1 cellular context compared by ENCODE assay signal in genomic region chr12:88458327-88458726, GRCh38.
TF ChIP-seq lines count a peak whose summit lies in the region.

No MANE protein-coding gene starts in this region.

TF ChIP-seq in HepG2, 621 proteins besides CTCF, POLR2A, EP300 and RAD21 (continued from another document and continues in another):
- TF ChIP-seq AFF4 (CRISPR knock-in tag; IDR thresholded peaks at IDR 0.05) (no peak), ZNF446 (CRISPR knock-in tag; IDR thresholded peaks at IDR 0.05) (no peak), ZNF230 (CRISPR knock-in tag; IDR thresholded peaks at IDR 0.05) (no peak), ZKSCAN5 (CRISPR knock-in tag; IDR thresholded peaks at IDR 0.05) (no peak), ZMYM4 (CRISPR knock-in tag; IDR thresholded peaks at IDR 0.05) (no peak), ZMAT3 (CRISPR knock-in tag; conservative IDR thresholded peaks at IDR 0.05) (no peak), ZFP1 (CRISPR knock-in tag; IDR thresholded peaks at IDR 0.05) (no peak), KLF11 (CRISPR knock-in tag; IDR thresholded peaks at IDR 0.05) (no peak), NR3C1 (CRISPR knock-in tag; IDR thresholded peaks at IDR 0.05) (no peak), CHD2 (IDR thresholded peaks at IDR 0.05; ENCODE audit: low read depth, low read length) (no peak), ZSCAN29 (CRISPR knock-in tag; conservative IDR thresholded peaks at IDR 0.05) (no peak), MEF2D (CRISPR knock-in tag; IDR thresholded peaks at IDR 0.05) (no peak), DMTF1 (CRISPR knock-in tag; IDR thresholded peaks at IDR 0.05) (no peak), MED8 (CRISPR knock-in tag; IDR thresholded peaks at IDR 0.05; ENCODE audit: insufficient replicate concordance) (no peak), FOXO1 (CRISPR knock-in tag; IDR thresholded peaks at IDR 0.05) (no peak), ZNF33B (CRISPR knock-in tag; IDR thresholded peaks at IDR 0.05) (no peak), ZNF10 (CRISPR knock-in tag; IDR thresholded peaks at IDR 0.05; ENCODE audit: borderline replicate concordance, low read depth) (no peak), HNF4A (CRISPR knock-in tag; IDR thresholded peaks at IDR 0.05) (peak; percentile 19; the same call in 1 of the 2 replicates), TBX3 (IDR thresholded peaks at IDR 0.05; ENCODE audit: borderline replicate concordance) (no peak), RBFOX2 (IDR thresholded peaks at IDR 0.05; ENCODE audit: low read depth, low read length) (no peak), ZNF652 (CRISPR knock-in tag; IDR thresholded peaks at IDR 0.05; ENCODE audit: borderline replicate concordance, low read depth) (no peak), SETDB1 (CRISPR knock-in tag; IDR thresholded peaks at IDR 0.05; ENCODE audit: borderline replicate concordance) (no peak), ZFAT (CRISPR knock-in tag; conservative IDR thresholded peaks at IDR 0.05) (no peak), PHF21A (CRISPR knock-in tag; IDR thresholded peaks at IDR 0.05) (peak; percentile 28; the same call in 1 of the 2 replicates), FOXP4 (CRISPR knock-in tag; IDR thresholded peaks at IDR 0.05) (0 out of 2 replicates have a peak, but pooled peaks have one; percentile 6), TBP (CRISPR knock-in tag; IDR thresholded peaks at IDR 0.05) (no peak), ASH2L (IDR thresholded peaks at IDR 0.05; ENCODE audit: insufficient read length, low read depth, low read length) (no peak), GZF1 (CRISPR knock-in tag; IDR thresholded peaks at IDR 0.05) (no peak), HOXA7 (CRISPR knock-in tag; IDR thresholded peaks at IDR 0.05) (no peak), TGIF2 (CRISPR knock-in tag; IDR thresholded peaks at IDR 0.05) (no peak), ZNF703 (CRISPR knock-in tag; IDR thresholded peaks at IDR 0.05; ENCODE audit: borderline replicate concordance) (no peak), ZNF101 (CRISPR knock-in tag; IDR thresholded peaks at IDR 0.05; ENCODE audit: borderline replicate concordance, low read depth) (no peak), NFYB (CRISPR knock-in tag; IDR thresholded peaks at IDR 0.05) (no peak), PLRG1 (conservative IDR thresholded peaks at IDR 0.05) (no peak), ZNF768 (CRISPR knock-in tag; IDR thresholded peaks at IDR 0.05) (no peak), RNF2 (conservative IDR thresholded peaks at IDR 0.05; ENCODE audit: low read depth) (no peak), SALL1 (CRISPR knock-in tag; IDR thresholded peaks at IDR 0.05) (0 out of 2 replicates have a peak, but pooled peaks have one; percentile 26), ZNF7 (CRISPR knock-in tag; IDR thresholded peaks at IDR 0.05) (no peak), ZNF3 (CRISPR knock-in tag; IDR thresholded peaks at IDR 0.05) (no peak), NCOA2 (CRISPR knock-in tag; IDR thresholded peaks at IDR 0.05) (0 out of 2 replicates have a peak, but pooled peaks have one; percentile 17), ZNF205 (CRISPR knock-in tag; IDR thresholded peaks at IDR 0.05) (no peak)
- TF ChIP-seq, protein P1, sequence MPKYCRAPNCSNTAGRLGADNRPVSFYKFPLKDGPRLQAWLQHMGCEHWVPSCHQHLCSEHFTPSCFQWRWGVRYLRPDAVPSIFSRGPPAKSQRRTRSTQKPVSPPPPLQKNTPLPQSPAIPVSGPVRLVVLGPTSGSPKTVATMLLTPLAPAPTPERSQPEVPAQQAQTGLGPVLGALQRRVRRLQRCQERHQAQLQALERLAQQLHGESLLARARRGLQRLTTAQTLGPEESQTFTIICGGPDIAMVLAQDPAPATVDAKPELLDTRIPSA (CRISPR knock-in tag; IDR thresholded peaks at IDR 0.05; ENCODE audit: borderline replicate concordance) = no peak
- TF ChIP-seq, protein P2, sequence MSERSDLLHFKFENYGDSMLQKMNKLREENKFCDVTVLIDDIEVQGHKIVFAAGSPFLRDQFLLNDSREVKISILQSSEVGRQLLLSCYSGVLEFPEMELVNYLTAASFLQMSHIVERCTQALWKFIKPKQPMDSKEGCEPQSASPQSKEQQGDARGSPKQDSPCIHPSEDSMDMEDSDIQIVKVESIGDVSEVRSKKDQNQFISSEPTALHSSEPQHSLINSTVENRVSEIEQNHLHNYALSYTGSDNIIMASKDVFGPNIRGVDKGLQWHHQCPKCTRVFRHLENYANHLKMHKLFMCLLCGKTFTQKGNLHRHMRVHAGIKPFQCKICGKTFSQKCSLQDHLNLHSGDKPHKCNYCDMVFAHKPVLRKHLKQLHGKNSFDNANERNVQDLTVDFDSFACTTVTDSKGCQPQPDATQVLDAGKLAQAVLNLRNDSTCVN (CRISPR knock-in tag; IDR thresholded peaks at IDR 0.05; ENCODE audit: borderline replicate concordance) = no peak
- TF ChIP-seq, protein P3, sequence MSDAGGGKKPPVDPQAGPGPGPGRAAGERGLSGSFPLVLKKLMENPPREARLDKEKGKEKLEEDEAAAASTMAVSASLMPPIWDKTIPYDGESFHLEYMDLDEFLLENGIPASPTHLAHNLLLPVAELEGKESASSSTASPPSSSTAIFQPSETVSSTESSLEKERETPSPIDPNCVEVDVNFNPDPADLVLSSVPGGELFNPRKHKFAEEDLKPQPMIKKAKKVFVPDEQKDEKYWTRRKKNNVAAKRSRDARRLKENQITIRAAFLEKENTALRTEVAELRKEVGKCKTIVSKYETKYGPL (CRISPR knock-in tag; IDR thresholded peaks at IDR 0.05) = no peak
- TF ChIP-seq, protein P4, sequence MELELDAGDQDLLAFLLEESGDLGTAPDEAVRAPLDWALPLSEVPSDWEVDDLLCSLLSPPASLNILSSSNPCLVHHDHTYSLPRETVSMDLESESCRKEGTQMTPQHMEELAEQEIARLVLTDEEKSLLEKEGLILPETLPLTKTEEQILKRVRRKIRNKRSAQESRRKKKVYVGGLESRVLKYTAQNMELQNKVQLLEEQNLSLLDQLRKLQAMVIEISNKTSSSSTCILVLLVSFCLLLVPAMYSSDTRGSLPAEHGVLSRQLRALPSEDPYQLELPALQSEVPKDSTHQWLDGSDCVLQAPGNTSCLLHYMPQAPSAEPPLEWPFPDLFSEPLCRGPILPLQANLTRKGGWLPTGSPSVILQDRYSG (CRISPR knock-in tag; IDR thresholded peaks at IDR 0.05) = no peak
- TF ChIP-seq, protein P5, sequence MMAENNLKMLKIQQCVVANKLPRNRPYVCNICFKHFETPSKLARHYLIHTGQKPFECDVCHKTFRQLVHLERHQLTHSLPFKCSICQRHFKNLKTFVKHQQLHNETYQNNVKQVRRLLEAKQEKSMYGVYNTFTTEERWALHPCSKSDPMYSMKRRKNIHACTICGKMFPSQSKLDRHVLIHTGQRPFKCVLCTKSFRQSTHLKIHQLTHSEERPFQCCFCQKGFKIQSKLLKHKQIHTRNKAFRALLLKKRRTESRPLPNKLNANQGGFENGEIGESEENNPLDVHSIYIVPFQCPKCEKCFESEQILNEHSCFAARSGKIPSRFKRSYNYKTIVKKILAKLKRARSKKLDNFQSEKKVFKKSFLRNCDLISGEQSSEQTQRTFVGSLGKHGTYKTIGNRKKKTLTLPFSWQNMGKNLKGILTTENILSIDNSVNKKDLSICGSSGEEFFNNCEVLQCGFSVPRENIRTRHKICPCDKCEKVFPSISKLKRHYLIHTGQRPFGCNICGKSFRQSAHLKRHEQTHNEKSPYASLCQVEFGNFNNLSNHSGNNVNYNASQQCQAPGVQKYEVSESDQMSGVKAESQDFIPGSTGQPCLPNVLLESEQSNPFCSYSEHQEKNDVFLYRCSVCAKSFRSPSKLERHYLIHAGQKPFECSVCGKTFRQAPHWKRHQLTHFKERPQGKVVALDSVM (CRISPR knock-in tag; IDR thresholded peaks at IDR 0.05) = peak; percentile 92
- TF ChIP-seq, protein P6, sequence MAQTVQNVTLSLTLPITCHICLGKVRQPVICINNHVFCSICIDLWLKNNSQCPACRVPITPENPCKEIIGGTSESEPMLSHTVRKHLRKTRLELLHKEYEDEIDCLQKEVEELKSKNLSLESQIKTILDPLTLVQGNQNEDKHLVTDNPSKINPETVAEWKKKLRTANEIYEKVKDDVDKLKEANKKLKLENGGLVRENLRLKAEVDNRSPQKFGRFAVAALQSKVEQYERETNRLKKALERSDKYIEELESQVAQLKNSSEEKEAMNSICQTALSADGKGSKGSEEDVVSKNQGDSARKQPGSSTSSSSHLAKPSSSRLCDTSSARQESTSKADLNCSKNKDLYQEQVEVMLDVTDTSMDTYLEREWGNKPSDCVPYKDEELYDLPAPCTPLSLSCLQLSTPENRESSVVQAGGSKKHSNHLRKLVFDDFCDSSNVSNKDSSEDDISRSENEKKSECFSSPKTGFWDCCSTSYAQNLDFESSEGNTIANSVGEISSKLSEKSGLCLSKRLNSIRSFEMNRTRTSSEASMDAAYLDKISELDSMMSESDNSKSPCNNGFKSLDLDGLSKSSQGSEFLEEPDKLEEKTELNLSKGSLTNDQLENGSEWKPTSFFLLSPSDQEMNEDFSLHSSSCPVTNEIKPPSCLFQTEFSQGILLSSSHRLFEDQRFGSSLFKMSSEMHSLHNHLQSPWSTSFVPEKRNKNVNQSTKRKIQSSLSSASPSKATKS (CRISPR knock-in tag; IDR thresholded peaks at IDR 0.05) = no peak
- TF ChIP-seq, protein P7, sequence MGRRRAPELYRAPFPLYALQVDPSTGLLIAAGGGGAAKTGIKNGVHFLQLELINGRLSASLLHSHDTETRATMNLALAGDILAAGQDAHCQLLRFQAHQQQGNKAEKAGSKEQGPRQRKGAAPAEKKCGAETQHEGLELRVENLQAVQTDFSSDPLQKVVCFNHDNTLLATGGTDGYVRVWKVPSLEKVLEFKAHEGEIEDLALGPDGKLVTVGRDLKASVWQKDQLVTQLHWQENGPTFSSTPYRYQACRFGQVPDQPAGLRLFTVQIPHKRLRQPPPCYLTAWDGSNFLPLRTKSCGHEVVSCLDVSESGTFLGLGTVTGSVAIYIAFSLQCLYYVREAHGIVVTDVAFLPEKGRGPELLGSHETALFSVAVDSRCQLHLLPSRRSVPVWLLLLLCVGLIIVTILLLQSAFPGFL (CRISPR knock-in tag; IDR thresholded peaks at IDR 0.05) = no peak
